ENCODE assay signal across 8 cellular contexts in genomic region chr11:107591446-107592236, GRCh38. TPM values are rescaled to one million over a fixed set of nuclear protein-coding genes. Genes with fewer than 3 reads are reported as not detected.
DNase-seq lines count a peak whose midpoint lies in the region; ATAC-seq and TF ChIP-seq lines count a peak whose summit lies in the region.

No MANE protein-coding gene starts in this region.

- CTCF ChIA-PET in AG04449 (lab: Yijun Ruan, JAX) = interaction anchor here (0.6 to 2.9 kb wide), 3 partner anchors 14 to 98 kb away, joined by 4 to 9 read pairs (median 7); no protein-coding TSS in a partner anchor

- H3K4me1 ChIP-seq in parathyroid adenoma = no peaks in the 10 kb centered on the region

- H3K9ac ChIP-seq in parathyroid adenoma = no peak overlapping the region

- peak; percentile 39 for ATAC-seq in GM18907 (IDR thresholded peaks at IDR 0.05; ENCODE audit: unreplicated experiment)

- H2AFZ ChIP-seq in parathyroid adenoma = peak overlapping the region; percentile 88

- no peaks in the 10 kb centered on the region for H3K36me3 ChIP-seq in parathyroid adenoma (ENCODE audit: control insufficient read depth, insufficient read depth, low read length)

- no peaks in the 10 kb centered on the region for H3K27me3 ChIP-seq in parathyroid adenoma (ENCODE audit: control insufficient read depth, insufficient read depth, low read length)

- H3K4me3 ChIP-seq in AG04449 (ENCODE audit: low read depth, low read length) = peak overlapping the region; percentile 66
- peak overlapping the region; percentile 64 to 71 for H3K4me3 ChIP-seq in foreskin fibroblast (ENCODE audit: low read depth in 1 of 2, low read length in 2 of 2)
- peak overlapping the region; percentile 57 for H3K4me3 ChIP-seq in parathyroid adenoma (ENCODE audit: low read depth, low read length)

- no peak overlapping the region for H3K27ac ChIP-seq in parathyroid adenoma

- peak overlapping the region; percentile 83 for H3K4me2 ChIP-seq in parathyroid adenoma (ENCODE audit: low read length)

- no peaks in the 10 kb centered on the region for H3K9me3 ChIP-seq in parathyroid adenoma (ENCODE audit: control insufficient read depth, low read length)

- H3K79me2 ChIP-seq in parathyroid adenoma = no peaks in the 10 kb centered on the region

- no peak for TF ChIP-seq CTCF in AG04449 (IDR thresholded peaks at IDR 0.05; ENCODE audit: insufficient read depth, low read length, missing control alignments)
- no peak for TF ChIP-seq CTCF in foreskin fibroblast (IDR thresholded peaks at IDR 0.05; ENCODE audit: low read depth, low read length)
- TF ChIP-seq CTCF in parathyroid adenoma (IDR thresholded peaks at IDR 0.05) = no peak

- no peak for DNase-seq in AG04449 (ENCODE audit: low read depth, low spot score)
- peak; percentile 30 for DNase-seq in HK-2 (ENCODE audit: unreplicated experiment)
- peak; percentile 13 for DNase-seq in activated T-cell treated with anti-CD3 and anti-CD28 coated beads for 48 hours (ENCODE audit: low read depth)
- DNase-seq in foreskin fibroblast = peak in 1 of 2 donors; percentile 46
- DNase-seq in mucosa of gallbladder (ENCODE audit: low spot score) = no peak
- DNase-seq in pons (ENCODE audit: low spot score) = no peak

- POLR2A ChIA-PET in AG04449 (lab: Yijun Ruan, JAX) = no interaction called here

RNA-seq across cellular contexts. Expression of gene ELMOD1, which starts 0.7 kb away (rescaled TPM):
- total RNA-seq in mucosa of gallbladder = not detected

RNA-seq across cellular contexts. Expression of gene ALKBH8, which starts 26.1 kb away (rescaled TPM):
- total RNA-seq in mucosa of gallbladder = 5.2 TPM

Comparison
In these comparisons a context has a peak if more than half of its experiments do, and no peak if none do; other contexts are left out.
1. DNase-seq: peak in HK-2 (single experiment) and activated T-cell treated with anti-CD3 and anti-CD28 coated beads for 48 hours (single experiment); none in AG04449 (single experiment), mucosa of gallbladder (single experiment) and pons (single experiment).
2. Peak in every context shown above with its lines, with median percentiles within 50 percentile points of each other: H3K4me3 ChIP-seq.